In the genomic region with DNA sequence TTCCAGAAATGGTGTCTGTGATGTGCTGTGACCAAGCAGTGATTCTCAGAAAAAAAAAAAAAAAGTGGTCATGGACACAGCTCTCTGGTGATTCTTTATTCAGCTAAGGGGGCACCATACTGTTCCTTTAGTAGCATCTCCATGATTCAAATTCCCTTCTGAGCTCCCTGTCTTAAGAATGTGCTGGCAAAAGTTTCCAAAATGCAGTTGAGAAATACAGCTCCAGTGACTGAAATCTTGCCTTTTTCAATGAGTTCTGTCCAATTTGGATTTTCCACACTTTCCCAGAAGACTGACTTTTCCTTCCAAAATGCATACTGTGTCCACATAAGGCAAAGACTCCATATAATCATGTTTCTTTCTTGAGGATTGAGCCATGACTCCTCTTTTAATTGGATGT, we compare ENCODE assay signal across 23 cellular contexts.
"Had no signal": no experiment of that assay in that cellular context is flagged by ENCODE, and none has a peak within 500 bp of the region (broad histone marks: within the 10 kb centered on the region; RNA-seq: fewer than 3 reads in every experiment).

No MANE protein-coding gene starts in this region.

- DNase-seq: activated CD4-positive, alpha-beta T cell treated with anti-CD3 and anti-CD28 coated beads, Interleukin-2, amount 10 ng/mL, durations not matched to agents 24 days and 14 days; activated CD4-positive, alpha-beta T cell treated with anti-CD3 and anti-CD28 coated beads, Interleukin-2, amount 50 U/mL, for 4 hours; activated CD8-positive, alpha-beta T cell treated with anti-CD3 and anti-CD28 coated beads for 36 hours; activated naive CD4-positive, alpha-beta T cell treated with anti-CD3 and anti-CD28 coated beads, Interleukin-2, amount 10 ng/mL, durations not matched to agents 7 days and 5 days; activated T-cell treated with anti-CD3 and anti-CD28 coated beads, Interleukin-2, amount 50 U/mL, for 4 hours; adrenal gland; body of pancreas; Kasumi-1; KG1; MG63; NCI-H1048; NCI-H1105 treated with DMSO at 0.1 percent for 48 hours; NCI-H1436; NCI-H1694; NCI-H1930; NCI-H2081 treated with DMSO at 0.1 percent for 48 hours; NCI-H345; NCI-H524 treated with DMSO at 0.1 percent for 48 hours; SHP77; SJCRH30; T1000 had no signal

- H3K36me3 ChIP-seq: adrenal gland, breast epithelium, MG63, SJCRH30 had no signal

- H3K27ac ChIP-seq: adrenal gland, body of pancreas, breast epithelium, SJCRH30, SK-N-MC had no signal

- H3K9me3 ChIP-seq: adrenal gland, body of pancreas, breast epithelium, MG63, SJCRH30 had no signal

- H3K4me1 ChIP-seq: adrenal gland, breast epithelium, SJCRH30 had no signal

- H3K4me3 ChIP-seq: adrenal gland, body of pancreas, breast epithelium, MG63, SJCRH30, SK-N-MC had no signal

- H3K27me3 ChIP-seq: adrenal gland, body of pancreas, breast epithelium, MG63, SJCRH30 had no signal
